ENCODE assay signal across 12 cellular contexts in genomic region chr11:127640822-127641485, GRCh38.
A peak's percentile ranks its signal among the peaks of the same experiment; 100 is the strongest.
DNase-seq lines count a peak whose midpoint lies in the region; ATAC-seq, FAIRE-seq and TF ChIP-seq lines count a peak whose summit lies in the region.
"Had no signal": no experiment of that assay in that cellular context is flagged by ENCODE, and none has a peak within 500 bp of the region (broad histone marks: within the 10 kb centered on the region; RNA-seq: fewer than 3 reads in every experiment).

No MANE protein-coding gene starts in this region.

- CTCF ChIA-PET in activated CD4-positive, alpha-beta memory T cell treated with anti-CD3 and anti-CD28 coated beads for 36 hours (lab: Charles Lee), result no interaction called here

- H3K4me3 Mint-ChIP-seq in activated T-helper 17 cell treated with anti-CD3 and anti-CD28 coated beads, Interleukin-2, amount 50 U/mL, for 72 hours, result no peak overlapping the region
- H3K4me3 Mint-ChIP-seq in activated CD4-positive, alpha-beta memory T cell treated with anti-CD3 and anti-CD28 coated beads for 36 hours, result no peak overlapping the region
- no peak overlapping the region for H3K4me3 Mint-ChIP-seq in natural killer cell treated with Interleukin-12 subunit alpha and Interleukin-12 subunit beta and Interleukin-15 and Interleukin-18, amount 100 ng/mL, for 72 hours
- H3K4me3 Mint-ChIP-seq: CD4-positive, alpha-beta memory T cell; stimulated activated naive CD8-positive, alpha-beta T cell treated with anti-CD3 and anti-CD28 coated beads, Interleukin-15, Interleukin-2, amounts not matched to agents 100 ng/mL and 50 ng/mL, for 24 hours had no signal

- no peaks in the 10 kb centered on the region for H3K36me3 Mint-ChIP-seq in activated T-helper 17 cell treated with anti-CD3 and anti-CD28 coated beads, Interleukin-2, amount 50 U/mL, for 72 hours (ENCODE audit: low read depth)
- no peaks in the 10 kb centered on the region for H3K36me3 Mint-ChIP-seq in activated CD4-positive, alpha-beta memory T cell treated with anti-CD3 and anti-CD28 coated beads for 36 hours
- no peaks in the 10 kb centered on the region for H3K36me3 Mint-ChIP-seq in natural killer cell treated with Interleukin-12 subunit alpha and Interleukin-12 subunit beta and Interleukin-15 and Interleukin-18, amount 100 ng/mL, for 72 hours
- H3K36me3 Mint-ChIP-seq: CD4-positive, alpha-beta memory T cell had no signal

- no peak for TF ChIP-seq CTCF in D721Med (IDR thresholded peaks at IDR 0.05; ENCODE audit: insufficient read depth, missing control alignments)

- peak overlapping the region; percentile 1 for H2AFZ ChIP-seq in neuron (ENCODE audit: low read depth, low read length)

- no peak overlapping the region for H3K27ac Mint-ChIP-seq in activated T-helper 17 cell treated with anti-CD3 and anti-CD28 coated beads, Interleukin-2, amount 50 U/mL, for 72 hours
- no peak overlapping the region for H3K27ac Mint-ChIP-seq in activated CD4-positive, alpha-beta memory T cell treated with anti-CD3 and anti-CD28 coated beads for 36 hours
- H3K27ac Mint-ChIP-seq in natural killer cell treated with Interleukin-12 subunit alpha and Interleukin-12 subunit beta and Interleukin-15 and Interleukin-18, amount 100 ng/mL, for 72 hours, result no peak overlapping the region
- H3K27ac Mint-ChIP-seq: CD4-positive, alpha-beta memory T cell; stimulated activated naive CD8-positive, alpha-beta T cell treated with anti-CD3 and anti-CD28 coated beads, Interleukin-15, Interleukin-2, amounts not matched to agents 100 ng/mL and 50 ng/mL, for 24 hours had no signal

- no peaks in the 10 kb centered on the region for H3K9me3 Mint-ChIP-seq in activated T-helper 17 cell treated with anti-CD3 and anti-CD28 coated beads, Interleukin-2, amount 50 U/mL, for 72 hours
- no peaks in the 10 kb centered on the region for H3K9me3 Mint-ChIP-seq in activated CD4-positive, alpha-beta memory T cell treated with anti-CD3 and anti-CD28 coated beads for 36 hours
- H3K9me3 Mint-ChIP-seq in natural killer cell treated with Interleukin-12 subunit alpha and Interleukin-12 subunit beta and Interleukin-15 and Interleukin-18, amount 100 ng/mL, for 72 hours, result no peaks in the 10 kb centered on the region
- H3K9me3 Mint-ChIP-seq: CD4-positive, alpha-beta memory T cell; stimulated activated naive CD8-positive, alpha-beta T cell treated with anti-CD3 and anti-CD28 coated beads, Interleukin-15, Interleukin-2, amounts not matched to agents 100 ng/mL and 50 ng/mL, for 24 hours had no signal

- POLR2A ChIA-PET in activated CD4-positive, alpha-beta memory T cell treated with anti-CD3 and anti-CD28 coated beads for 36 hours (lab: Charles Lee), result no interaction called here

- FAIRE-seq in D721Med (lab: Jason Lieb, UNC), result no peak

- peak; percentile 59 for ATAC-seq in GM19351 (IDR thresholded peaks at IDR 0.05; ENCODE audit: unreplicated experiment)
- peak; percentile 55 for ATAC-seq in HG03095 (IDR thresholded peaks at IDR 0.05; ENCODE audit: unreplicated experiment)
- ATAC-seq in activated T-helper 17 cell treated with anti-CD3 and anti-CD28 coated beads, Interleukin-2, amount 50 U/mL, for 72 hours (replicated peaks), result peak; percentile 11
- ATAC-seq in natural killer cell treated with Interleukin-12 subunit alpha and Interleukin-12 subunit beta and Interleukin-15 and Interleukin-18, amount 100 ng/mL, for 72 hours, result no peak
- ATAC-seq in HG02759 (IDR thresholded peaks at IDR 0.05; ENCODE audit: unreplicated experiment), result no peak

- no peaks in the 10 kb centered on the region for H3K4me1 Mint-ChIP-seq in activated T-helper 17 cell treated with anti-CD3 and anti-CD28 coated beads, Interleukin-2, amount 50 U/mL, for 72 hours
- H3K4me1 Mint-ChIP-seq in activated CD4-positive, alpha-beta memory T cell treated with anti-CD3 and anti-CD28 coated beads for 36 hours (ENCODE audit: low read depth), result no peaks in the 10 kb centered on the region
- H3K4me1 Mint-ChIP-seq in natural killer cell treated with Interleukin-12 subunit alpha and Interleukin-12 subunit beta and Interleukin-15 and Interleukin-18, amount 100 ng/mL, for 72 hours (ENCODE audit: low read depth in 2 of 2), result no peaks in the 10 kb centered on the region
- H3K4me1 Mint-ChIP-seq: CD4-positive, alpha-beta memory T cell had no signal

- no peaks in the 10 kb centered on the region for H3K36me3 ChIP-seq in neuron (ENCODE audit: insufficient read depth, low read length)

- no peaks in the 10 kb centered on the region for H3K9me3 ChIP-seq in neuron (ENCODE audit: low read length)

- intact Hi-C loops in activated CD4-positive, alpha-beta memory T cell treated with anti-CD3 and anti-CD28 coated beads for 36 hours (cut with micrococcal nuclease), result no loop called here

- H3K4me3 ChIP-seq in neuron (ENCODE audit: low read length), result no peak overlapping the region

- no peaks in the 10 kb centered on the region for H3K27me3 ChIP-seq in neuron (ENCODE audit: insufficient read depth, low read length)

- peaks cover 3% of the 10 kb centered on the region for H3K27me3 Mint-ChIP-seq in activated T-helper 17 cell treated with anti-CD3 and anti-CD28 coated beads, Interleukin-2, amount 50 U/mL, for 72 hours
- H3K27me3 Mint-ChIP-seq in activated CD4-positive, alpha-beta memory T cell treated with anti-CD3 and anti-CD28 coated beads for 36 hours, result no peaks in the 10 kb centered on the region
- H3K27me3 Mint-ChIP-seq in natural killer cell treated with Interleukin-12 subunit alpha and Interleukin-12 subunit beta and Interleukin-15 and Interleukin-18, amount 100 ng/mL, for 72 hours, result no peaks in the 10 kb centered on the region
- H3K27me3 Mint-ChIP-seq: CD4-positive, alpha-beta memory T cell; stimulated activated naive CD8-positive, alpha-beta T cell treated with anti-CD3 and anti-CD28 coated beads, Interleukin-15, Interleukin-2, amounts not matched to agents 100 ng/mL and 50 ng/mL, for 24 hours had no signal

- H3K4me1 ChIP-seq in neuron (ENCODE audit: insufficient read depth, low read length), result peaks cover 20% of the 10 kb centered on the region

- DNase-seq in activated CD4-positive, alpha-beta memory T cell treated with anti-CD3 and anti-CD28 coated beads for 36 hours, result no peak
- DNase-seq in D721Med (ENCODE audit: insufficient read length, low spot score), result no peak
- no peak for DNase-seq in natural killer cell treated with Interleukin-12 subunit alpha and Interleukin-12 subunit beta and Interleukin-15 and Interleukin-18, amount 100 ng/mL, for 72 hours (ENCODE audit: low spot score)
- DNase-seq: activated CD4-positive, CD25-positive, alpha-beta regulatory T cell; CD4-positive, alpha-beta memory T cell; islet precursor cell had no signal

Comparison
In these comparisons a context has a peak if more than half of its experiments do, and no peak if none do; other contexts are left out.
1. ATAC-seq: peak in GM19351 (single experiment), HG03095 (single experiment) and activated T-helper 17 cell treated with anti-CD3 and anti-CD28 coated beads, Interleukin-2, amount 50 U/mL, for 72 hours (single experiment); none in natural killer cell treated with Interleukin-12 subunit alpha and Interleukin-12 subunit beta and Interleukin-15 and Interleukin-18, amount 100 ng/mL, for 72 hours (0 of 2) and HG02759 (single experiment).